Comparison of ENCODE assay signal across 28 cellular contexts in the genomic region with DNA sequence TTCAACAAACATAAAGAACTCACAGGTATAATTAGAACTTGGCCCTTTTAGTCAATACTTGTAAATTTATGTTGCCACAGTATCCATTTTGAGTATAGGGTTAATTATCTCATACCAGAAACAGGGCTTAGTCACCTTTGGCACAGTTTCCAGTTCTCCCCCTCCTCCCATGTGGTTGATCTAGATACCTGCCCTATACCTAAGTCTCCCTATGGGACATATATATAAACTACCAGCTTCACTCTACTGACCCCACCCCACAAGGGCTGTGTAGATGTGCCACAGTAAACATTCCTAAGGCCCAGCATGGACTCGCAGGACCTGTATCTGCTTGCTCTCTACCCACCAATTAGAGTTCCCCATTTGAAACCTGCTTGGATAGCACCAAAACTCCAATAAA.
DNase-seq lines count a peak whose midpoint lies in the region; ATAC-seq, FAIRE-seq and TF ChIP-seq lines count a peak whose summit lies in the region.
"Had no signal": no experiment of that assay in that cellular context is flagged by ENCODE, and none has a peak within 500 bp of the region (broad histone marks: within the 10 kb centered on the region; RNA-seq: fewer than 3 reads in every experiment).

No MANE protein-coding gene starts in this region.

- H3K4me2 ChIP-seq in H9 (ENCODE audit: insufficient read depth, insufficient read length, low read length), result no peak overlapping the region
- H3K4me2 ChIP-seq in PC-3 (ENCODE audit: low read length), result peak overlapping the region; percentile 7; the same call in 1 of the 2 replicates
- H3K4me2 ChIP-seq: BLaER1 had no signal

- H3K18ac ChIP-seq in H9 (ENCODE audit: insufficient read length, low read depth, low read length), result no peak overlapping the region

- H3K79me1 ChIP-seq in H9 (ENCODE audit: insufficient read depth, low read depth, low read length, poor library complexity, severe bottlenecking), result no peaks in the 10 kb centered on the region

- no peak overlapping the region for H4K91ac ChIP-seq in H9 (ENCODE audit: insufficient read length, low read depth, low read length)

- no peaks in the 10 kb centered on the region for H3K23me2 ChIP-seq in H9 (ENCODE audit: insufficient read length, low read depth, low read length, poor library complexity, severe bottlenecking)

- H3K36me3 ChIP-seq in PC-3 (ENCODE audit: low read depth, low read length) (no peaks in the 10 kb centered on the region), bronchial epithelial cell (ENCODE audit: control insufficient read depth, insufficient read depth, low read length) (no peaks in the 10 kb centered on the region), psoas muscle (ENCODE audit: insufficient read depth in 1 of 2, low read depth in 1 of 2) (no peaks in the 10 kb centered on the region), small intestine (ENCODE audit: control insufficient read depth in 2 of 2, insufficient read depth in 2 of 2, low read length in 2 of 2) (no peaks in the 10 kb centered on the region)
- H3K36me3 ChIP-seq: BLaER1 had no signal

- H3K56ac ChIP-seq in H9 (ENCODE audit: insufficient read length, low read depth, low read length), result no peak overlapping the region

- no peak for FAIRE-seq in bronchial epithelial cell (lab: Jason Lieb, UNC)
- FAIRE-seq in small intestine (lab: Jason Lieb, UNC), result no peak
- FAIRE-seq: A204.1, D721Med, GM18507, HepG2 had no signal

- H2AK5ac ChIP-seq in H9 (ENCODE audit: insufficient read length, low read length), result no peak overlapping the region

- H3K9me3 ChIP-seq in H9 (ENCODE audit: control insufficient read depth, low read depth, low read length) (peaks cover 8% of the 10 kb centered on the region), PC-3 (ENCODE audit: low read length) (no peaks in the 10 kb centered on the region), psoas muscle (no peaks in the 10 kb centered on the region), small intestine (ENCODE audit: control insufficient read depth, low read depth) (no peaks in the 10 kb centered on the region)
- H3K9me3 ChIP-seq: BLaER1 had no signal

- H3K4me3 ChIP-seq in PC-3 (ENCODE audit: low read length) (no peak overlapping the region), bronchial epithelial cell (ENCODE audit: low read depth, low read length) (no peak overlapping the region), psoas muscle (no peak overlapping the region), small intestine (ENCODE audit: low read depth in 1 of 2, low read length in 2 of 2) (no peak overlapping the region)
- H3K4me3 ChIP-seq: BLaER1 had no signal

- H3K9ac ChIP-seq in H9 (ENCODE audit: extremely low read depth, insufficient read length, low read length) (no peak overlapping the region), PC-3 (ENCODE audit: low read length) (no peak overlapping the region)
- H3K9ac ChIP-seq: BLaER1 had no signal

- H4K5ac ChIP-seq in H9 (ENCODE audit: insufficient read length, low read depth, low read length), result no peak overlapping the region

- no peak overlapping the region for H3K27ac ChIP-seq in H9 (ENCODE audit: insufficient read length, low read depth, low read length)
- H3K27ac ChIP-seq in PC-3 (ENCODE audit: low read length), result peak overlapping the region; percentile 29
- H3K27ac ChIP-seq in foreskin keratinocyte, result no peak overlapping the region
- H3K27ac ChIP-seq in psoas muscle, result no peak overlapping the region
- H3K27ac ChIP-seq in small intestine (ENCODE audit: low read depth in 1 of 2, low read length in 1 of 2), result no peak overlapping the region
- H3K27ac ChIP-seq: BLaER1, HL-60 had no signal

- H3F3A ChIP-seq in PC-3 (ENCODE audit: low read length, unreplicated experiment), result peaks cover 5% of the 10 kb centered on the region

- H4K8ac ChIP-seq in H9 (replicated peaks; ENCODE audit: insufficient read length, low read depth, low read length), result no peak overlapping the region

- CTCF ChIA-PET in PC-3 (lab: Charles Lee), result no interaction called here
- CTCF ChIA-PET in activated CD4-positive, alpha-beta T cell treated with anti-CD3 and anti-CD28 coated beads for 36 hours (lab: Charles Lee), result no interaction called here

- H3K9me2 ChIP-seq in PC-3 (replicated peaks; ENCODE audit: low read length), result no peaks in the 10 kb centered on the region

- no peak overlapping the region for H3K4me3 Mint-ChIP-seq in H9
- H3K4me3 Mint-ChIP-seq in activated CD4-positive, alpha-beta T cell treated with anti-CD3 and anti-CD28 coated beads for 36 hours, result no peak overlapping the region
- H3K4me3 Mint-ChIP-seq: CD4-positive, CD25-positive, alpha-beta regulatory T cell had no signal

- no peak overlapping the region for H3T11ph ChIP-seq in H9 (ENCODE audit: low read length)

- H3K27me3 ChIP-seq in H9 (ENCODE audit: insufficient read depth, low read length) (no peaks in the 10 kb centered on the region), PC-3 (ENCODE audit: low read length) (no peaks in the 10 kb centered on the region), bronchial epithelial cell (ENCODE audit: control insufficient read depth, insufficient read depth, low read length) (no peaks in the 10 kb centered on the region), foreskin keratinocyte (no peaks in the 10 kb centered on the region), psoas muscle (ENCODE audit: insufficient read depth in 3 of 3, low read length in 2 of 3) (no peaks in the 10 kb centered on the region), small intestine (ENCODE audit: control insufficient read depth in 2 of 2, insufficient read depth in 2 of 2, low read length in 2 of 2) (no peaks in the 10 kb centered on the region)
- H3K27me3 ChIP-seq: BLaER1 had no signal

- TF ChIP-seq CTCF in H9 (conservative IDR thresholded peaks at IDR 0.05), result no peak
- no peak for TF ChIP-seq CTCF in PC-3 (conservative IDR thresholded peaks at IDR 0.05; ENCODE audit: low read depth, low read length)
- no peak for TF ChIP-seq CTCF in bronchial epithelial cell (IDR thresholded peaks at IDR 0.05; ENCODE audit: insufficient read depth, low read length, severe bottlenecking)
- no peak for TF ChIP-seq CTCF in foreskin keratinocyte (conservative IDR thresholded peaks at IDR 0.05)
- TF ChIP-seq CTCF in psoas muscle (IDR thresholded peaks at IDR 0.05), result no peak

- no peak overlapping the region for H3K14ac ChIP-seq in H9 (ENCODE audit: insufficient read depth, low read length)

- H3K27me3 Mint-ChIP-seq in H9 (ENCODE audit: low read depth), result no peaks in the 10 kb centered on the region
- peaks cover 2% of the 10 kb centered on the region for H3K27me3 Mint-ChIP-seq in activated CD4-positive, alpha-beta T cell treated with anti-CD3 and anti-CD28 coated beads for 36 hours
- H3K27me3 Mint-ChIP-seq: CD4-positive, CD25-positive, alpha-beta regulatory T cell had no signal

- POLR2A ChIA-PET in PC-3 (lab: Charles Lee; ENCODE audit: unreplicated experiment), result no interaction called here
- POLR2A ChIA-PET in activated CD4-positive, alpha-beta T cell treated with anti-CD3 and anti-CD28 coated beads for 36 hours (lab: Charles Lee), result no interaction called here

- peaks cover 5% of the 10 kb centered on the region; the same call in 1 of the 2 replicates for H3K4me1 ChIP-seq in H9 (ENCODE audit: insufficient read depth, low read length)
- H3K4me1 ChIP-seq in PC-3 (ENCODE audit: insufficient read depth, low read length), result peaks cover 50% of the 10 kb centered on the region
- no peaks in the 10 kb centered on the region for H3K4me1 ChIP-seq in foreskin keratinocyte
- no peaks in the 10 kb centered on the region for H3K4me1 ChIP-seq in psoas muscle
- no peaks in the 10 kb centered on the region for H3K4me1 ChIP-seq in small intestine (ENCODE audit: control insufficient read depth in 2 of 2, insufficient read depth in 1 of 2, low read depth in 1 of 2, low read length in 1 of 2)
- H3K4me1 ChIP-seq: BLaER1 had no signal

- no peak for DNase-seq in H9
- DNase-seq in PC-3, result peak; percentile 70
- DNase-seq in bronchial epithelial cell (ENCODE audit: low read depth), result peak; percentile 59
- DNase-seq in foreskin keratinocyte, result peak; percentile 5 to 49
- no peak for DNase-seq in activated CD4-positive, alpha-beta T cell treated with anti-CD3 and anti-CD28 coated beads for 36 hours
- no peak for DNase-seq in psoas muscle
- DNase-seq in DMS79 treated with DMSO at 0.1 percent for 48 hours (lab: John Stamatoyannopoulos, UW), result no peak
- no peak for DNase-seq in small intestine
- DNase-seq: CD4-positive, CD25-positive, alpha-beta regulatory T cell; GOT3; Kasumi-1; MV-4-11; NCI-H1105; NCI-H1436 treated with DMSO at 0.1 percent for 48 hours; NCI-H187 treated with DMSO at 0.1 percent for 48 hours; NCI-H2107; NCI-H446; NCI-H524 treated with DMSO at 0.1 percent for 48 hours; NCI-H82; SHP77 treated with DMSO at 0.1 percent for 48 hours had no signal

- H3K4me1 Mint-ChIP-seq in H9, result peaks cover 23% of the 10 kb centered on the region in 2 experiments
- H3K4me1 Mint-ChIP-seq in activated CD4-positive, alpha-beta T cell treated with anti-CD3 and anti-CD28 coated beads for 36 hours, result no peaks in the 10 kb centered on the region
- H3K4me1 Mint-ChIP-seq: CD4-positive, CD25-positive, alpha-beta regulatory T cell had no signal

- intact Hi-C loops in PC-3 (cut with micrococcal nuclease) (no loop called here), psoas muscle (cut with DNase I) (no loop called here)
- intact Hi-C loops in activated CD4-positive, alpha-beta T cell treated with anti-CD3 and anti-CD28 coated beads for 36 hours (cut with DNase I, micrococcal nuclease), result no loop called here

- no peak overlapping the region for H2AFZ ChIP-seq in H9 (ENCODE audit: low read length)
- H2AFZ ChIP-seq in PC-3 (ENCODE audit: low read length), result no peak overlapping the region

- no peak overlapping the region for H2BK20ac ChIP-seq in H9 (ENCODE audit: low read depth, low read length, poor library complexity, severe bottlenecking)

- BruUV-seq in PC-3 (replicated peaks; lab: Mats Ljungman, UMichigan), result no TSS peak

- H3K79me2 ChIP-seq in H9 (ENCODE audit: insufficient read depth, low read length), result no peaks in the 10 kb centered on the region
- no peaks in the 10 kb centered on the region for H3K79me2 ChIP-seq in PC-3 (ENCODE audit: low read length)

- H2BK12ac ChIP-seq in H9 (ENCODE audit: insufficient read length, low read depth, low read length), result no peak overlapping the region

- H4K20me1 ChIP-seq in H9 (ENCODE audit: control insufficient read depth, insufficient read depth, insufficient read length), result no peaks in the 10 kb centered on the region
- H4K20me1 ChIP-seq in PC-3 (ENCODE audit: low read length), result no peaks in the 10 kb centered on the region
- H4K20me1 ChIP-seq: BLaER1 had no signal

- no peak overlapping the region for H2BK15ac ChIP-seq in H9 (ENCODE audit: low read depth, low read length)

- no CpG with 5 or more reads among the region's 1 CpG for WGBS in H9 (ENCODE audit: extremely low coverage, insufficient read length, low lambda C conversion rate)
- WGBS in psoas muscle, 3 donors, result 96 to 98% (median 96%) methylated on average over 1 of the region's 1 CpG
- WGBS in small intestine, 3 donors, result 74 to 91% (median 77%) methylated on average over 1 of the region's 1 CpG

- H3K4ac ChIP-seq in H9 (ENCODE audit: low read depth, low read length), result no peak overlapping the region

- no peak overlapping the region for H2BK5ac ChIP-seq in H9 (ENCODE audit: insufficient read length, low read length)

- no peak overlapping the region for H3K23ac ChIP-seq in H9 (ENCODE audit: insufficient read length, low read depth, low read length)

- peak overlapping the region; percentile 76 to 90 (median 76); a peak in 6 of 7 replicates for H3K27ac Mint-ChIP-seq in H9
- no peak overlapping the region for H3K27ac Mint-ChIP-seq in activated CD4-positive, alpha-beta T cell treated with anti-CD3 and anti-CD28 coated beads for 36 hours
- H3K27ac Mint-ChIP-seq: CD4-positive, CD25-positive, alpha-beta regulatory T cell had no signal

- peaks cover 18 to 35% (median 29%) of the 10 kb centered on the region in 3 experiments for H3K36me3 Mint-ChIP-seq in H9 (ENCODE audit: insufficient read depth in 1 of 3, low read depth in 3 of 3)
- no peaks in the 10 kb centered on the region for H3K36me3 Mint-ChIP-seq in activated CD4-positive, alpha-beta T cell treated with anti-CD3 and anti-CD28 coated beads for 36 hours (ENCODE audit: low read depth)
- H3K36me3 Mint-ChIP-seq: CD4-positive, CD25-positive, alpha-beta regulatory T cell had no signal

- ATAC-seq in PC-3 (no peak), foreskin keratinocyte (no peak), psoas muscle (no peak)
- ATAC-seq in activated CD4-positive, alpha-beta T cell treated with anti-CD3 and anti-CD28 coated beads for 36 hours, result no peak
- ATAC-seq: HCT116, HepG2, Panc1 had no signal

- peaks cover 24 to 50% of the 10 kb centered on the region in 2 experiments for H3K9me3 Mint-ChIP-seq in H9
- H3K9me3 Mint-ChIP-seq in activated CD4-positive, alpha-beta T cell treated with anti-CD3 and anti-CD28 coated beads for 36 hours (ENCODE audit: low read depth), result no peaks in the 10 kb centered on the region

- H2BK120ac ChIP-seq in H9 (ENCODE audit: low read depth, low read length, poor library complexity, severe bottlenecking), result no peak overlapping the region

Comparison
In these comparisons a context has a peak if more than half of its experiments do, and no peak if none do; other contexts are left out.
1. DNase-seq: peak in PC-3 (single experiment), bronchial epithelial cell (single experiment) and foreskin keratinocyte (2 of 2); none in H9 (single experiment), activated CD4-positive, alpha-beta T cell treated with anti-CD3 and anti-CD28 coated beads for 36 hours (single experiment), psoas muscle (0 of 2), DMS79 treated with DMSO at 0.1 percent for 48 hours (single experiment) and small intestine (single experiment).